In genomic region chr9:64369111-64369510, GRCh38 we compare ENCODE assay signal across 8 cellular contexts.
DNase-seq lines count a peak whose midpoint lies in the region; ATAC-seq and TF ChIP-seq lines count a peak whose summit lies in the region.
"Not testable (repeated sequence)": the region's sequence is repeated elsewhere in the genome, so short reads cannot be mapped to it uniquely, and the experiment has no call there.

No MANE protein-coding gene starts in this region.

- H3K27ac Mint-ChIP-seq in nephron, result not testable (repeated sequence)

- not testable (repeated sequence) for H3K4me2 ChIP-seq in SK-N-SH

- peak; percentile 100 for ATAC-seq in GM19397 (IDR thresholded peaks at IDR 0.05; ENCODE audit: unreplicated experiment)
- peak; percentile 100 for ATAC-seq in HG02970 (IDR thresholded peaks at IDR 0.05; ENCODE audit: low FRiP score, unreplicated experiment)

- not testable (repeated sequence) for H3K36me3 Mint-ChIP-seq in nephron (ENCODE audit: low read depth)

- H3K27me3 Mint-ChIP-seq in nephron (ENCODE audit: low read depth), result not testable (repeated sequence)

- TF ChIP-seq EP300 in SK-N-SH (IDR thresholded peaks at IDR 0.05; ENCODE audit: borderline replicate concordance in 1 of 2, low read depth in 1 of 2, low read length in 1 of 2), result not testable (repeated sequence)

- not testable (repeated sequence) for H3K9me2 ChIP-seq in SK-N-SH

- not testable (repeated sequence) for H3F3A ChIP-seq in SK-N-SH (replicated peaks; ENCODE audit: insufficient read depth)

- not testable (repeated sequence) for H3K36me3 ChIP-seq in SK-N-SH (replicated peaks in 1 of 2; ENCODE audit: control insufficient read depth in 1 of 2, insufficient read depth in 2 of 2, low read length in 1 of 2)

- DNase-seq in SK-N-SH; epithelial cell of esophagus (ENCODE audit: low read depth): not testable (repeated sequence)
- DNase-seq in activated T-cell treated with anti-CD3 and anti-CD28 coated beads, Interleukin-2, amount 50 U/mL, for 48 hours, result peak; percentile 88 to 93
- DNase-seq in stimulated activated CD8-positive, alpha-beta memory T cell treated with anti-CD3 and anti-CD28 coated beads, Interleukin-15, amount 100 ng/mL, for 24 hours (ENCODE audit: low read depth), result peak; percentile 51

- not testable (repeated sequence) for H3K27ac ChIP-seq in C4-2B; SK-N-SH (ENCODE audit: low read depth in 2 of 2, low read length in 1 of 2)

- CTCF ChIA-PET in SK-N-SH (lab: Yijun Ruan, JAX), result not testable (repeated sequence)

- not testable (repeated sequence) for H3K9me3 Mint-ChIP-seq in nephron

- TF ChIP-seq RAD21 in SK-N-SH (IDR thresholded peaks at IDR 0.05; ENCODE audit: low read length), result not testable (repeated sequence)

- POLR2A ChIA-PET in SK-N-SH (lab: Yijun Ruan, JAX), result not testable (repeated sequence)

- 0% methylated on average over 4 of the region's 44 CpGs for WGBS in SK-N-SH (ENCODE audit: low lambda C conversion rate)

- not testable (repeated sequence) for H3K4me1 ChIP-seq in SK-N-SH (ENCODE audit: control insufficient read depth in 1 of 2, insufficient read depth in 2 of 2, low read depth in 1 of 2, low read length in 1 of 2)

- not testable (repeated sequence) for H3K79me2 ChIP-seq in SK-N-SH (ENCODE audit: insufficient read depth)

- H3K9me3 ChIP-seq in SK-N-SH, result not testable (repeated sequence)

- H3K9ac ChIP-seq in SK-N-SH, result not testable (repeated sequence)

- TF ChIP-seq CTCF in C4-2B (conservative IDR thresholded peaks at IDR 0.05), result 0 out of 2 replicates have a peak, but pooled peaks have one; percentile 11
- TF ChIP-seq CTCF in SK-N-SH (IDR thresholded peaks at IDR 0.05), result peak; percentile 28; the same call in 1 of the 2 replicates
- peak; percentile 20 for TF ChIP-seq CTCF in epithelial cell of esophagus (IDR thresholded peaks at IDR 0.05; ENCODE audit: insufficient read depth, low read depth, low read length, missing control alignments)
- peak; percentile 22 to 40 (median 22) for TF ChIP-seq CTCF in nephron (IDR thresholded peaks at IDR 0.05; ENCODE audit: unreplicated experiment in 3 of 3)

- H3K4me3 Mint-ChIP-seq in nephron, result peak overlapping the region in 1 of 3 experiments; percentile 47

- not testable (repeated sequence) for H3K27me3 ChIP-seq in SK-N-SH (ENCODE audit: insufficient read depth)

- H3K4me1 Mint-ChIP-seq in nephron, result not testable (repeated sequence)

- H3K4me3 ChIP-seq in SK-N-SH (ENCODE audit: low read depth in 2 of 2, low read length in 1 of 2), result peak overlapping the region in 1 of 2 experiments; percentile 25; a peak in 1 of 4 replicates
- H3K4me3 ChIP-seq in epithelial cell of esophagus (ENCODE audit: low read length), result not testable (repeated sequence)

- H4K20me1 ChIP-seq in SK-N-SH (ENCODE audit: insufficient read depth), result not testable (repeated sequence)

- not testable (repeated sequence) for H2AFZ ChIP-seq in SK-N-SH (ENCODE audit: low read depth)

TF ChIP-seq in SK-N-SH, 30 proteins besides CTCF, POLR2A, EP300 and RAD21:
- TF ChIP-seq MAX (IDR thresholded peaks at IDR 0.05; ENCODE audit: low read depth) (0 out of 2 replicates have a peak, but pooled peaks have one; percentile 14), ELF1 (IDR thresholded peaks at IDR 0.05) (peak; percentile 41; the same call in 1 of the 2 replicates)
